11 cellular contexts compared by ENCODE assay signal in the genomic region with DNA sequence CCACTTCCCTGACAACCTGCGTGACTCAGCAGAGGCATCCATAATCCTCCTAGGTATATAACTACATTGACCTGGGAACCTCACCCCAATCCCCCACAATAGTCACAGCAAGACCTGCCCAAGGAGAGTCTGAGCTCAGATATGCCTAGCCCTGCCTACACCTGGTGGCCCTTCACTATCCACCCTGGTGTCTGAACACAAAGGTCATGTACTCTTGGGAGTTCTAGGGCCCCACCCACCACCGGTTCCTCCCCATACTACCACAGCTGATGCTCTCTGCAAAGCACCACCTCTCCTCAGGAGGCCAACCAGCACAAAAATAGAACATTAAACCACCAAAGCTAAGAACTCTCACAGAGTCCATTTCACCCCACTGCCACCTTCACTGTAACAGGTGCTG. TPM values are rescaled to one million over a fixed set of nuclear protein-coding genes. Genes with fewer than 3 reads are reported as not detected.
"Had no signal": no experiment of that assay in that cellular context is flagged by ENCODE, and none has a peak within 500 bp of the region (broad histone marks: within the 10 kb centered on the region; RNA-seq: fewer than 3 reads in every experiment).

No MANE protein-coding gene starts in this region.

- H3K9me3 ChIP-seq: HAP-1 had no signal

- ATAC-seq: HCT116, K562 had no signal

- FAIRE-seq: HTR-8/SVneo, K562 had no signal

- H3K36me3 ChIP-seq: HAP-1 had no signal

- H3K27ac ChIP-seq: GM23248 had no signal

- DNase-seq: GM23248, GOT3, H7, HFFc6, IMR-90 had no signal

- H3K4me3 ChIP-seq: GM23248, HAP-1, K562 had no signal

RNA-seq across cellular contexts. Expression of gene CARTPT, which starts 34.8 kb away (rescaled TPM):
- total RNA-seq: GM23248, H4, H7, HFFc6, HT-29, IMR-90, K562 had no signal
- polyA plus RNA-seq: GM23248, IMR-90, K562 had no signal
